7 cellular contexts compared by ENCODE assay signal in genomic region chr1:1001057-1001630, GRCh38. TPM values are rescaled to one million over a fixed set of nuclear protein-coding genes. Genes with fewer than 3 reads are reported as not detected.
A peak's percentile ranks its signal among the peaks of the same experiment; 100 is the strongest.
DNase-seq lines count a peak whose midpoint lies in the region; ATAC-seq and TF ChIP-seq lines count a peak whose summit lies in the region.
"Had no signal": no experiment of that assay in that cellular context is flagged by ENCODE, and none has a peak within 500 bp of the region (broad histone marks: within the 10 kb centered on the region; RNA-seq: fewer than 3 reads in every experiment).

No MANE protein-coding gene starts in this region.

- H3K18ac ChIP-seq in neuronal stem cell (ENCODE audit: low read length): peak overlapping the region; percentile 100

- H3K4me3 ChIP-seq in HCT116 (replicated peaks in 1 of 2; ENCODE audit: low read depth in 1 of 2, low read length in 2 of 2): peak overlapping the region; percentile 64 to 83
- peak overlapping the region; percentile 48 to 89 (median 71) for H3K4me3 ChIP-seq in breast epithelium
- H3K4me3 ChIP-seq in neuronal stem cell (ENCODE audit: low read length in 2 of 2): peak overlapping the region; percentile 88

- peak overlapping the region; percentile 100 for H3K9ac ChIP-seq in HCT116 (ENCODE audit: low read length)
- peak overlapping the region; percentile 81 for H3K9ac ChIP-seq in neuronal stem cell (ENCODE audit: low read depth, low read length, poor library complexity)

- H4K8ac ChIP-seq in neuronal stem cell (ENCODE audit: low read depth, low read length): peak overlapping the region; percentile 65

- no peaks in the 10 kb centered on the region for H3K9me3 ChIP-seq in HCT116 (ENCODE audit: control insufficient read depth in 1 of 2, insufficient read depth in 1 of 2, low read depth in 1 of 2, low read length in 2 of 2)
- H3K9me3 ChIP-seq in breast epithelium: no peaks in the 10 kb centered on the region
- H3K9me3 ChIP-seq in neuronal stem cell (replicated peaks in 1 of 2; ENCODE audit: control insufficient read depth in 2 of 2, insufficient read depth in 1 of 2, low read depth in 1 of 2, low read length in 2 of 2): peaks cover 0 to 1% of the 10 kb centered on the region in 2 donors

- H3K4me2 ChIP-seq in HCT116 (ENCODE audit: low read length): peak overlapping the region; percentile 98
- peak overlapping the region; percentile 75 for H3K4me2 ChIP-seq in neuronal stem cell (ENCODE audit: insufficient read depth, low read length, poor library complexity, severe bottlenecking)

- peak overlapping the region; percentile 99 for H2BK5ac ChIP-seq in neuronal stem cell (ENCODE audit: low read length)

- H2BK12ac ChIP-seq in neuronal stem cell (ENCODE audit: low read length): peak overlapping the region; percentile 97

- intact Hi-C loops in HCT116 (cut with micrococcal nuclease): loop anchor here (2.0 to 5.0 kb wide), 2 partner anchors 16 to 66 kb away; no protein-coding TSS in a partner anchor
- intact Hi-C loops in breast epithelium (cut with DNase I; ENCODE audit: low total_unique reads): loop anchor here (2.0 to 5.0 kb wide), 2 partner anchors 430 to 1191 kb away; partner anchors contain the start of gene FAAP20

- peaks cover 30% of the 10 kb centered on the region for H3K79me1 ChIP-seq in neuronal stem cell (ENCODE audit: low read depth, low read length)

- H2AFZ ChIP-seq in HCT116 (ENCODE audit: low read depth, low read length, poor library complexity, severe bottlenecking) (no peak overlapping the region), neuronal stem cell (ENCODE audit: low read length) (peak overlapping the region; percentile 96)

- POLR2A ChIA-PET in HCT116 (lab: Charles Lee): interaction anchor here (1.1 to 2.7 kb wide), 2 partner anchors 13 to 34 kb away, joined by 3 to 12 read pairs; partner anchors contain the start of genes ISG15 and PLEKHN1

- DNase-seq in HCT116 (ENCODE audit: low read depth, low spot score) (no peak), breast epithelium (ENCODE audit: low spot score in 2 of 2) (no peak), neuronal stem cell (ENCODE audit: low spot score) (no peak), HT-29 (ENCODE audit: low spot score) (no peak), NCI-H2196 (lab: John Stamatoyannopoulos, UW; ENCODE audit: unreplicated experiment) (no peak), NCI-H2107 treated with DMSO at 0.1 percent for 48 hours (lab: John Stamatoyannopoulos, UW; ENCODE audit: unreplicated experiment) (no peak)

- peak overlapping the region; percentile 99 for H2BK15ac ChIP-seq in neuronal stem cell (ENCODE audit: low read length)

- no peaks in the 10 kb centered on the region for H3K27me3 ChIP-seq in HCT116 (ENCODE audit: insufficient read depth, low read length)
- peaks cover 0 to 8% of the 10 kb centered on the region in 2 donors for H3K27me3 ChIP-seq in breast epithelium
- H3K27me3 ChIP-seq in neuronal stem cell (ENCODE audit: control insufficient read depth in 3 of 3, insufficient read depth in 3 of 3, low read depth in 1 of 3, low read length in 3 of 3): peaks cover 0 to 12% (median 0%) of the 10 kb centered on the region in 3 experiments

- RAD21 ChIA-PET in HCT116 (lab: Charles Lee; ENCODE audit: low non-redundant PET in 1 of 2, low total read pairs in 2 of 2, uncharacterized antibody in 2 of 2, unreplicated experiment in 2 of 2): no interaction called here

- no peak for TF ChIP-seq CTCF in HCT116 (IDR thresholded peaks at IDR 0.05 in 2 of 3, conservative IDR thresholded peaks at IDR 0.05 in 1 of 3; ENCODE audit: borderline replicate concordance in 1 of 3, insufficient read depth in 1 of 3, low read depth in 2 of 3, low read length in 2 of 3)
- peak in 1 of 3 donors; percentile 4 for TF ChIP-seq CTCF in breast epithelium (IDR thresholded peaks at IDR 0.05)

- H3K4me1 ChIP-seq in HCT116 (ENCODE audit: control insufficient read depth in 1 of 2, insufficient read depth in 2 of 2, low read length in 2 of 2): peaks cover 28 to 76% of the 10 kb centered on the region in 2 experiments
- peaks cover 6 to 21% of the 10 kb centered on the region in 2 donors for H3K4me1 ChIP-seq in breast epithelium
- peaks cover 42 to 45% of the 10 kb centered on the region in 2 donors for H3K4me1 ChIP-seq in neuronal stem cell (ENCODE audit: control insufficient read depth in 2 of 2, insufficient read depth in 1 of 2, low read depth in 1 of 2, low read length in 2 of 2)

- peak overlapping the region; percentile 99 for H3K27ac ChIP-seq in HCT116 (ENCODE audit: low read depth, low read length)
- H3K27ac ChIP-seq in breast epithelium: peak overlapping the region; percentile 96 to 98
- H3K27ac ChIP-seq in neuronal stem cell (replicated peaks; ENCODE audit: low read length): peak overlapping the region; percentile 99

- H3K79me2 ChIP-seq in HCT116 (ENCODE audit: insufficient read depth, low read length): peaks cover 29% of the 10 kb centered on the region

- H4K91ac ChIP-seq in neuronal stem cell (ENCODE audit: low read depth, low read length, poor library complexity): peak overlapping the region; percentile 100

- BruUV-seq in HCT116 (replicated peaks; lab: Mats Ljungman, UMichigan): TSS peak; percentile 89

- CTCF ChIA-PET in HCT116 (lab: Charles Lee): interaction anchor here (1.9 to 4.0 kb wide), 2 partner anchors 13 to 18 kb away, joined by 17 to 26 read pairs; partner anchors contain the start of genes AGRN and ISG15

- peak; percentile 3; the same call in 1 of the 2 replicates for ATAC-seq in HCT116

- no CpG with 5 or more reads among the region's 36 CpGs for WGBS in neuronal stem cell (ENCODE audit: extremely low coverage in 2 of 2, insufficient read length in 2 of 2, insufficient replicate concordance in 1 of 2), 2 donors

- peak overlapping the region; percentile 97 for H3K14ac ChIP-seq in neuronal stem cell (ENCODE audit: low read length)

- H3K4ac ChIP-seq in neuronal stem cell (ENCODE audit: low read length): peak overlapping the region; percentile 66

- H4K20me1 ChIP-seq in HCT116 (ENCODE audit: insufficient read depth): peaks cover 8% of the 10 kb centered on the region; the same call in 1 of the 2 replicates

- no peak for TF ChIP-seq POLR2A in HCT116 (IDR thresholded peaks at IDR 0.05; ENCODE audit: borderline replicate concordance, extremely low read depth, insufficient read depth, insufficient read length)
- no peak for TF ChIP-seq POLR2A in breast epithelium (IDR thresholded peaks at IDR 0.05)

- no peaks in the 10 kb centered on the region for H3K9me2 ChIP-seq in HCT116 (ENCODE audit: insufficient read depth)

- TF ChIP-seq RAD21 in HCT116 (IDR thresholded peaks at IDR 0.05; ENCODE audit: low read depth): no peak

- peak overlapping the region; percentile 100 for H2AK5ac ChIP-seq in neuronal stem cell (ENCODE audit: low read depth, low read length)

- H3K23ac ChIP-seq in neuronal stem cell (ENCODE audit: low read depth, low read length, poor library complexity): peak overlapping the region; percentile 99

- peak overlapping the region; percentile 98 for H2BK120ac ChIP-seq in neuronal stem cell (ENCODE audit: low read depth, low read length)

- H3K36me3 ChIP-seq in HCT116 (ENCODE audit: control insufficient read depth in 1 of 2, insufficient read depth in 2 of 2, low read length in 2 of 2) (no peaks in the 10 kb centered on the region), breast epithelium (no peaks in the 10 kb centered on the region), neuronal stem cell (replicated peaks in 1 of 2; ENCODE audit: control insufficient read depth in 2 of 2, insufficient read depth in 2 of 2, low read length in 2 of 2) (peaks cover 0 to 8% of the 10 kb centered on the region in 2 donors)

TF ChIP-seq in HCT116, 20 proteins besides CTCF, POLR2A, EP300 and RAD21 (continues in another document):
- TF ChIP-seq SP1 (IDR thresholded peaks at IDR 0.05; ENCODE audit: low read depth) (no peak), CBX3 (IDR thresholded peaks at IDR 0.05; ENCODE audit: low read depth) (no peak)

RNA-seq across cellular contexts. Expression of gene HES4, which starts 1.2 kb away (rescaled TPM):
- total RNA-seq in HCT116 (2021; ENCODE audit: unreplicated experiment): 145 TPM
- polyA plus RNA-seq in HCT116 (2012): 88.1 and 110 TPM in 2 replicates
- total RNA-seq in breast epithelium: 10 to 100 TPM in 2 of 3 donors, 1 to 10 TPM in 1; 8.3 to 36.4 (median 34.2) TPM
- 312 TPM for polyA plus RNA-seq in neuronal stem cell (2013, experiment 1 of 2)
- 285 TPM for polyA plus RNA-seq in neuronal stem cell (2013, experiment 2 of 2)
- 110 and 139 TPM in 2 replicates for total RNA-seq in HT-29 (2014; rRNA removed; shearing (Covaris generic))

RNA-seq across cellular contexts. Expression of gene ISG15, which starts 12.2 kb away (rescaled TPM):
- total RNA-seq in HCT116 (2021; ENCODE audit: unreplicated experiment) (140 TPM), breast epithelium (10 to 100 TPM; 15.5 to 31.5 (median 18.0) TPM)
- polyA plus RNA-seq in HCT116 (2012): 209 and 352 TPM in 2 replicates
- 44.0 TPM for polyA plus RNA-seq in neuronal stem cell (2013, experiment 1 of 2)
- polyA plus RNA-seq in neuronal stem cell (2013, experiment 2 of 2): 44.5 TPM
- 706 and 895 TPM in 2 replicates for total RNA-seq in HT-29 (2014; rRNA removed; shearing (Covaris generic))

RNA-seq across cellular contexts. Expression of gene AGRN, which starts 18.8 kb away (rescaled TPM):
- 134 TPM for total RNA-seq in HCT116 (2021; ENCODE audit: unreplicated experiment)
- 71.3 and 82.2 TPM in 2 replicates for polyA plus RNA-seq in HCT116 (2012)
- total RNA-seq in breast epithelium: 10 to 100 TPM in 2 of 3 donors, 1 to 10 TPM in 1; 9.1 to 37.0 (median 30.5) TPM
- polyA plus RNA-seq in neuronal stem cell (2013, experiment 1 of 2): 79.8 TPM
- 78.9 TPM for polyA plus RNA-seq in neuronal stem cell (2013, experiment 2 of 2)
- total RNA-seq in HT-29 (2014; rRNA removed; shearing (Covaris generic)): 683 and 894 TPM in 2 replicates

RNA-seq across cellular contexts. Expression of gene PERM1, which starts 19.3 kb away (rescaled TPM):
- total RNA-seq in HCT116 (2021; ENCODE audit: unreplicated experiment): 0.39 TPM
- polyA plus RNA-seq in HCT116 (2012): 2.6 and 3.8 TPM in 2 replicates
- total RNA-seq in breast epithelium: 1 to 10 TPM in 1 of 3 donors, under 1 TPM in 1, not detected in 1; 0.33 to 1.9 TPM
- not detected for polyA plus RNA-seq in neuronal stem cell (2013, experiment 1 of 2)
- polyA plus RNA-seq in neuronal stem cell (2013, experiment 2 of 2): 0.01 TPM
- 0.03 TPM in 1 of 2 replicates, not detected in the other for total RNA-seq in HT-29 (2014; rRNA removed; shearing (Covaris generic))
- total RNA-seq: lung microvascular endothelial cell had no signal

RNA-seq across cellular contexts. Expression of gene PLEKHN1, which starts 34.9 kb away (rescaled TPM):
- total RNA-seq in HCT116 (2021; ENCODE audit: unreplicated experiment) (11.6 TPM), breast epithelium (1 to 10 TPM in 2 of 3 donors, under 1 TPM in 1; 0.16 to 2.8 (median 1.6) TPM)
- polyA plus RNA-seq in HCT116 (2012): 9.4 and 9.6 TPM in 2 replicates
- polyA plus RNA-seq in neuronal stem cell (2013, experiment 1 of 2): 0.07 TPM
- polyA plus RNA-seq in neuronal stem cell (2013, experiment 2 of 2): 0.03 TPM
- 2.4 and 9.3 TPM in 2 replicates for total RNA-seq in HT-29 (2014; rRNA removed; shearing (Covaris generic))
